8 cellular contexts compared by ENCODE assay signal in the genomic region with DNA sequence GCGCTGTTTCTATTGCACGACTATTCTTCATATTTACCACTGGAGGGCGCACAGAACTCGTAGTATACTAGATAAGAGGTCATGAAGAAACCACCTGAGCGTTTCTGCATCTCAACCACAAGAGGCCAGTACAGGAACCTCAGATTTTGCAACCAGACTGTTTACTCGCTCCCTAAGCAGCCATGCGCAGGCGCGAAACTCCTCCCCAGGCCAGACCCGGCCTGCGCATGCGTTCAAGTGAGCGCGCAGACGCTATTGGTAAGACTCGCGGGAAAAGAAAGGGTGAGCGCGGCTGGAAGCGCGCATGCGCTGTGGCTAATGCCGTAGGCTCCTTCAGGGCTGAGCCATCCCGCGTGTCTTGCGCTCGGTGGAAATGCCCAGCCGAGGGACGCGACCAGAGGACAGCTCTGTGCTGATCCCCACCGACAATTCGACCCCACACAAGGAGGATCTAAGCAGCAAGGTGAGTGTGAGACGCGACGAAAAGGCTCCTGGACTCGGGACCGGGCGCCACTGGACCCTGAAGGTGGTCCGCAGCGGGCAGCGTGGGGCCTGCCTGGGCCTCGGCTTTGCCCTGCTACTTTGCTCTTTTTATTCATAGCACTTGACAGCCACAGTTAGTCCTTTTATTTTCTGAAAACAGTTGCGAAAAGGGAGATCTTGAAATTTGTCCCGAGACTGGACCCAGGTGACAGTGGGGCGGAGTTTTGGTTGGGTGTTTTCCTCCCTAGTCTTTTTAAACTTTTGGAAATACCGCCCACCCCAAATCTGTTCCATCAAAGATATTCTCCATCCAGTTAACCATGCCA. TPM values are rescaled to one million over a fixed set of nuclear protein-coding genes. Genes with fewer than 3 reads are reported as not detected.
DNase-seq lines count a peak whose midpoint lies in the region; ATAC-seq and TF ChIP-seq lines count a peak whose summit lies in the region.

A gene (plus strand): TSS at position 312 of the 809 bp plus-strand sequence. CDS start 4,674 bp downstream, outside the sequence.

- no peaks in the 10 kb centered on the region for H3K36me3 ChIP-seq in ES-I3 (ENCODE audit: insufficient read depth, low read length)

- peak within 1 kb of the TSS; percentile 87 for H3K9ac ChIP-seq in ES-I3 (ENCODE audit: low read depth, low read length)

- CTCF ChIA-PET in RWPE1 (lab: Yijun Ruan, JAX): interaction anchor here (0.6 to 1.6 kb wide), 27 partner anchors 10 to 591 kb away, joined by 3 to 12 read pairs (median 3); a partner anchor contains a TSS

- 0 out of 2 replicates have a peak, but pooled peaks cover 3% of the 10 kb centered on the region for H3K4me1 ChIP-seq in ES-I3 (ENCODE audit: insufficient read depth, low read length)

- no peak within 1 kb of the TSS for H3K27ac Mint-ChIP-seq in activated T-helper 2 cell treated with anti-CD3 and anti-CD28 coated beads, Interferon-gamma antibody, Interleukin-2, Interleukin-4, amounts not matched to agents 10 μg/mL and 5 μg/mL and 100 μg/mL, durations not matched to agents 14 hours and 24 hours and 36 hours
- no peak within 1 kb of the TSS for H3K27ac Mint-ChIP-seq in natural killer cell treated with Interleukin-12 subunit alpha and Interleukin-12 subunit beta and Interleukin-15 and Interleukin-18, amount 100 ng/mL, for 72 hours

- peaks cover 24% of the 10 kb centered on the region for H3K36me3 Mint-ChIP-seq in activated T-helper 2 cell treated with anti-CD3 and anti-CD28 coated beads, Interferon-gamma antibody, Interleukin-2, Interleukin-4, amounts not matched to agents 10 μg/mL and 5 μg/mL and 100 μg/mL, durations not matched to agents 14 hours and 24 hours and 36 hours (ENCODE audit: low read depth)
- H3K36me3 Mint-ChIP-seq in natural killer cell treated with Interleukin-12 subunit alpha and Interleukin-12 subunit beta and Interleukin-15 and Interleukin-18, amount 100 ng/mL, for 72 hours: peaks cover 5% of the 10 kb centered on the region

- H3K4me3 ChIP-seq in LNCaP clone FGC (ENCODE audit: low read depth, low read length) (peak within 1 kb of the TSS; percentile 93), fibroblast of pulmonary artery (replicated peaks; ENCODE audit: low read depth, low read length) (peak within 1 kb of the TSS; percentile 98)

- H3K4me3 Mint-ChIP-seq in activated T-helper 2 cell treated with anti-CD3 and anti-CD28 coated beads, Interferon-gamma antibody, Interleukin-2, Interleukin-4, amounts not matched to agents 10 μg/mL and 5 μg/mL and 100 μg/mL, durations not matched to agents 14 hours and 24 hours and 36 hours (ENCODE audit: low read depth): no peak within 1 kb of the TSS
- no peak within 1 kb of the TSS for H3K4me3 Mint-ChIP-seq in natural killer cell treated with Interleukin-12 subunit alpha and Interleukin-12 subunit beta and Interleukin-15 and Interleukin-18, amount 100 ng/mL, for 72 hours

- peak; percentile 81 for TF ChIP-seq CTCF in LNCaP clone FGC (IDR thresholded peaks at IDR 0.05; ENCODE audit: control insufficient read depth, extremely low read depth, insufficient read depth)
- TF ChIP-seq CTCF in RWPE1 (conservative IDR thresholded peaks at IDR 0.05; ENCODE audit: low read depth): peak; percentile 97
- TF ChIP-seq CTCF in fibroblast of pulmonary artery (IDR thresholded peaks at IDR 0.05; ENCODE audit: low read length, missing control alignments): peak; percentile 89

- POLR2A ChIA-PET in RWPE1 (lab: Yijun Ruan, JAX; ENCODE audit: low non-redundant PET): no interaction called here

- H3K9me3 Mint-ChIP-seq in activated T-helper 2 cell treated with anti-CD3 and anti-CD28 coated beads, Interferon-gamma antibody, Interleukin-2, Interleukin-4, amounts not matched to agents 10 μg/mL and 5 μg/mL and 100 μg/mL, durations not matched to agents 14 hours and 24 hours and 36 hours: no peaks in the 10 kb centered on the region
- no peaks in the 10 kb centered on the region for H3K9me3 Mint-ChIP-seq in natural killer cell treated with Interleukin-12 subunit alpha and Interleukin-12 subunit beta and Interleukin-15 and Interleukin-18, amount 100 ng/mL, for 72 hours

- DNase-seq in H4 (ENCODE audit: low spot score): peak; percentile 99
- DNase-seq in LNCaP clone FGC (ENCODE audit: low read depth): peak; percentile 98
- DNase-seq in RWPE1 (ENCODE audit: low spot score): peak; percentile 100
- peak; percentile 98 for DNase-seq in activated T-helper 2 cell treated with anti-CD3 and anti-CD28 coated beads, Interferon-gamma antibody, Interleukin-2, Interleukin-4, amounts not matched to agents 10 μg/mL and 5 μg/mL and 100 μg/mL, durations not matched to agents 14 hours and 24 hours and 36 hours (ENCODE audit: low spot score)
- peak; percentile 100 for DNase-seq in fibroblast of pulmonary artery (ENCODE audit: low read depth)
- DNase-seq in natural killer cell treated with Interleukin-12 subunit alpha and Interleukin-12 subunit beta and Interleukin-15 and Interleukin-18, amount 100 ng/mL, for 72 hours (ENCODE audit: low spot score): peak; percentile 99
- peak; percentile 98 for DNase-seq in stimulated activated naive CD8-positive, alpha-beta T cell treated with anti-CD3 and anti-CD28 coated beads, Interleukin-15, Interleukin-2, amounts not matched to agents 100 U/mL and 50 U/mL, for 24 hours

- no peaks in the 10 kb centered on the region for H3K27me3 Mint-ChIP-seq in activated T-helper 2 cell treated with anti-CD3 and anti-CD28 coated beads, Interferon-gamma antibody, Interleukin-2, Interleukin-4, amounts not matched to agents 10 μg/mL and 5 μg/mL and 100 μg/mL, durations not matched to agents 14 hours and 24 hours and 36 hours (ENCODE audit: low read depth)
- H3K27me3 Mint-ChIP-seq in natural killer cell treated with Interleukin-12 subunit alpha and Interleukin-12 subunit beta and Interleukin-15 and Interleukin-18, amount 100 ng/mL, for 72 hours: no peaks in the 10 kb centered on the region

- ATAC-seq in natural killer cell treated with Interleukin-12 subunit alpha and Interleukin-12 subunit beta and Interleukin-15 and Interleukin-18, amount 100 ng/mL, for 72 hours: peak; percentile 96 to 97
- ATAC-seq in stimulated activated naive CD8-positive, alpha-beta T cell treated with anti-CD3 and anti-CD28 coated beads, Interleukin-15, Interleukin-2, amounts not matched to agents 100 U/mL and 50 U/mL, for 24 hours: peak; percentile 94

- H3K4me1 Mint-ChIP-seq in activated T-helper 2 cell treated with anti-CD3 and anti-CD28 coated beads, Interferon-gamma antibody, Interleukin-2, Interleukin-4, amounts not matched to agents 10 μg/mL and 5 μg/mL and 100 μg/mL, durations not matched to agents 14 hours and 24 hours and 36 hours (ENCODE audit: low read depth): peaks cover 39% of the 10 kb centered on the region
- peaks cover 19 to 25% of the 10 kb centered on the region in 2 donors for H3K4me1 Mint-ChIP-seq in natural killer cell treated with Interleukin-12 subunit alpha and Interleukin-12 subunit beta and Interleukin-15 and Interleukin-18, amount 100 ng/mL, for 72 hours (ENCODE audit: low read depth in 2 of 2)

- peak within 1 kb of the TSS; percentile 73 for H3K27ac ChIP-seq in RWPE1

- no peaks in the 10 kb centered on the region for H3K9me3 ChIP-seq in ES-I3 (ENCODE audit: control insufficient read depth, insufficient read depth, low read length)

- intact Hi-C loops in activated T-helper 2 cell treated with anti-CD3 and anti-CD28 coated beads, Interferon-gamma antibody, Interleukin-2, Interleukin-4, amounts not matched to agents 10 μg/mL and 5 μg/mL and 100 μg/mL, durations not matched to agents 14 hours and 24 hours and 36 hours (cut with micrococcal nuclease): loop anchor here (1.0 to 5.0 kb wide), 8 partner anchors 13 to 656 kb away; a partner anchor contains a TSS

RNA-seq across cellular contexts. Expression of the gene that starts here (rescaled TPM):
- 62.1 and 69.1 TPM in 2 replicates for total RNA-seq in H4 (2014; rRNA removed; shearing (Covaris generic))
- total RNA-seq in activated T-helper 2 cell treated with anti-CD3 and anti-CD28 coated beads, Interferon-gamma antibody, Interleukin-2, Interleukin-4, amounts not matched to agents 10 μg/mL and 5 μg/mL and 100 μg/mL, durations not matched to agents 14 hours and 24 hours and 36 hours: 52.0 and 52.7 TPM in 2 replicates
- 10 to 100 TPM; 36.1 to 51.9 TPM for total RNA-seq in natural killer cell treated with Interleukin-12 subunit alpha and Interleukin-12 subunit beta and Interleukin-15 and Interleukin-18, amount 100 ng/mL, for 72 hours

Comparison
In these comparisons a context has a peak if more than half of its experiments do, and no peak if none do; other contexts are left out.
1. Peak in every context shown above with its lines: DNase-seq, ATAC-seq, H3K4me3 ChIP-seq and H3K27ac ChIP-seq.